10 cellular contexts compared by ENCODE assay signal in the genomic region with DNA sequence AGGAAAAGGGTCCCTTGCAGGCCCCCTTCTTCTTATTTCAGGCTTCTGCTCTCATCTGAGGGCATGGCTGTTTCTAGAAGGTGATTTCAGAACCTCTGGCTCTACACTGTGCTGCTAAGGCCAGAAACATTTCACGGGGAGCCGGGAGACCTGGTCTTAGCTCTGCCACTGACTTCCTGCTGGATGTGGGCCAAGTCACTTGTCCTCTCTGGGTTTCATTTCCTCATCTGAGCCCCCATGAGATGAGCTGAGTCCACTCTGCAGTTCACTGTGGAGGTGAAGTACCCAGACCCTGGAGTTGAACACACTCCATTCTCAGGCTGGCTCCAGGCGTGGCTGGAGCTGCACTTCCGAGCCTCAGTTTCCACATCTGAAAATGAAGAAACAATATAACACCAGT. TPM values are rescaled to one million over a fixed set of nuclear protein-coding genes. Genes with fewer than 3 reads are reported as not detected.
DNase-seq lines count a peak whose midpoint lies in the region; ATAC-seq and TF ChIP-seq lines count a peak whose summit lies in the region.
"Had no signal": no experiment of that assay in that cellular context is flagged by ENCODE, and none has a peak within 500 bp of the region (broad histone marks: within the 10 kb centered on the region; RNA-seq: fewer than 3 reads in every experiment).

No MANE protein-coding gene starts in this region.

- POLR2A ChIA-PET in CD4-positive, alpha-beta memory T cell (lab: Charles Lee; ENCODE audit: partially characterized antibody): no interaction called here

- in situ Hi-C loops in transverse colon (cut with MboI; ENCODE audit: low pct_ligation_motif_present in 1 of 4, low pct_unique_long_range_greater_than_20kb in 1 of 4, low sequenced_read_pairs in 3 of 4): no loop called here

- no peak overlapping the region for H3K4me3 Mint-ChIP-seq in CD4-positive, alpha-beta memory T cell

- DNase-seq in Right ventricle myocardium inferior (ENCODE audit: missing footprints) (peak; percentile 73), right atrium auricular region (ENCODE audit: low spot score) (no peak), LoVo (ENCODE audit: low spot score) (peak; percentile 46), head of caudate nucleus (peak in 39 of 42 donors; percentile 8 to 70 (median 45)), transverse colon (peak; percentile 59), HPDE6-E6E7 (ENCODE audit: extremely low spot score) (no peak)
- DNase-seq in CD4-positive, alpha-beta memory T cell: no peak
- DNase-seq: BE2C, brain microvascular endothelial cell had no signal

- CTCF ChIA-PET in CD4-positive, alpha-beta memory T cell (lab: Charles Lee; ENCODE audit: partially characterized antibody): interaction anchor here (1.4 to 1.9 kb wide), 2 partner anchors 8 to 30 kb away, joined by 4 read pairs; no protein-coding TSS in a partner anchor

- ATAC-seq in Right ventricle myocardium inferior (peak; percentile 28), HG02973 (IDR thresholded peaks at IDR 0.05; ENCODE audit: unreplicated experiment) (no peak)

- H3K4me3 ChIP-seq in right atrium auricular region (no peak overlapping the region), transverse colon (no peak overlapping the region)
- no peak overlapping the region for H3K4me3 ChIP-seq in CD4-positive, alpha-beta memory T cell (ENCODE audit: low read length in 2 of 2)

- no peaks in the 10 kb centered on the region for H3K9me3 Mint-ChIP-seq in CD4-positive, alpha-beta memory T cell

- no peak for TF ChIP-seq POLR2A in transverse colon (IDR thresholded peaks at IDR 0.05)

- H3K36me3 ChIP-seq in right atrium auricular region (no peaks in the 10 kb centered on the region), transverse colon (no peaks in the 10 kb centered on the region)
- no peaks in the 10 kb centered on the region for H3K36me3 ChIP-seq in CD4-positive, alpha-beta memory T cell (ENCODE audit: insufficient read depth, low read length)
- H3K36me3 ChIP-seq: BE2C, brain microvascular endothelial cell had no signal

- no peaks in the 10 kb centered on the region for H3K27me3 ChIP-seq in right atrium auricular region
- peaks cover 6% of the 10 kb centered on the region for H3K27me3 ChIP-seq in transverse colon
- H3K27me3 ChIP-seq in CD4-positive, alpha-beta memory T cell (ENCODE audit: insufficient read depth, low read length): peaks cover 4% of the 10 kb centered on the region
- H3K27me3 ChIP-seq: BE2C, brain microvascular endothelial cell had no signal

- TF ChIP-seq EP300 in transverse colon (IDR thresholded peaks at IDR 0.05; ENCODE audit: low read depth): no peak

- TF ChIP-seq CTCF in right atrium auricular region (IDR thresholded peaks at IDR 0.05) (no peak), transverse colon (IDR thresholded peaks at IDR 0.05) (no peak)

- H3K27ac Mint-ChIP-seq in CD4-positive, alpha-beta memory T cell: no peak overlapping the region

- WGBS in transverse colon (ENCODE audit: low coverage in 1 of 2), 2 donors: 47% methylated on average over 4 of the region's 4 CpGs; no CpG with 5 or more reads in 1 of the 2 donors

- H3K9me3 ChIP-seq in right atrium auricular region (no peaks in the 10 kb centered on the region), transverse colon (no peaks in the 10 kb centered on the region)
- H3K9me3 ChIP-seq in CD4-positive, alpha-beta memory T cell (ENCODE audit: control insufficient read depth in 1 of 2, low read length in 2 of 2): no peaks in the 10 kb centered on the region
- H3K9me3 ChIP-seq: BE2C had no signal

- H3K27ac ChIP-seq in right atrium auricular region: no peak overlapping the region
- H3K27ac ChIP-seq in transverse colon: no peak overlapping the region
- no peak overlapping the region for H3K27ac ChIP-seq in CD4-positive, alpha-beta memory T cell (ENCODE audit: low read depth, low read length)
- H3K27ac ChIP-seq: brain microvascular endothelial cell had no signal

- no peaks in the 10 kb centered on the region for H3K36me3 Mint-ChIP-seq in CD4-positive, alpha-beta memory T cell

- intact Hi-C loops in Right ventricle myocardium inferior (cut with DNase I) (no loop called here), head of caudate nucleus (cut with DNase I) (loop anchor here (10.0 kb wide), 1 partner anchor 62 kb away; no protein-coding TSS in a partner anchor), transverse colon (cut with DNase I; ENCODE audit: low total_unique reads) (no loop called here)
- intact Hi-C loops in CD4-positive, alpha-beta memory T cell (cut with micrococcal nuclease): no loop called here

- H3K4me1 Mint-ChIP-seq in CD4-positive, alpha-beta memory T cell: peaks cover 14 to 66% (median 39%) of the 10 kb centered on the region in 4 donors

- H3K4me1 ChIP-seq in right atrium auricular region: no peaks in the 10 kb centered on the region
- peaks cover 0 to 5% (median 0%) of the 10 kb centered on the region in 4 donors for H3K4me1 ChIP-seq in transverse colon
- peaks cover 23% of the 10 kb centered on the region for H3K4me1 ChIP-seq in CD4-positive, alpha-beta memory T cell (ENCODE audit: insufficient read depth, low read length)
- H3K4me1 ChIP-seq: BE2C had no signal

- H3K27me3 Mint-ChIP-seq in CD4-positive, alpha-beta memory T cell: peaks cover 5 to 10% of the 10 kb centered on the region in 2 donors

RNA-seq across cellular contexts. Expression of a gene that starts 2.1 kb away (rescaled TPM):
- total RNA-seq in Right ventricle myocardium inferior: not detected
- total RNA-seq in right atrium auricular region: not detected
- under 1 TPM in 1 of 4 donors, not detected in 3; 0.14 TPM for total RNA-seq in transverse colon
- not detected for total RNA-seq in CD4-positive, alpha-beta memory T cell
- polyA plus RNA-seq in CD4-positive, alpha-beta memory T cell: not detected

RNA-seq across cellular contexts. Expression of a gene that starts 41.9 kb away (rescaled TPM):
- total RNA-seq in Right ventricle myocardium inferior: not detected
- total RNA-seq in right atrium auricular region: not detected
- not detected for total RNA-seq in transverse colon
- not detected for total RNA-seq in CD4-positive, alpha-beta memory T cell
- polyA plus RNA-seq in CD4-positive, alpha-beta memory T cell: not detected

Comparison
In these comparisons a context has a peak if more than half of its experiments do, and no peak if none do; other contexts are left out.
1. DNase-seq: peak in Right ventricle myocardium inferior (single experiment), LoVo (single experiment), head of caudate nucleus (39 of 42) and transverse colon (single experiment); none in right atrium auricular region (single experiment), HPDE6-E6E7 (single experiment) and CD4-positive, alpha-beta memory T cell (0 of 5).